8 cellular contexts compared by ENCODE assay signal in genomic region chr17:13017623-13018462, GRCh38. TPM values are rescaled to one million over a fixed set of nuclear protein-coding genes. Genes with fewer than 3 reads are reported as not detected.
DNase-seq lines count a peak whose midpoint lies in the region; ATAC-seq, FAIRE-seq and TF ChIP-seq lines count a peak whose summit lies in the region.

ELAC2 (minus strand) TSS chr17:13018027; CDS start chr17:13017947, 80 bp downstream.

- H3K9ac ChIP-seq in HUES48 (ENCODE audit: low read depth, low read length) = peak within 1 kb of the TSS; percentile 78
- peak within 1 kb of the TSS; percentile 93 for H3K9ac ChIP-seq in NT2/D1 (ENCODE audit: insufficient read length, low read depth)
- peak within 1 kb of the TSS; percentile 74 to 82 (median 79) for H3K9ac ChIP-seq in H1 (replicated peaks in 1 of 4; ENCODE audit: extremely low read depth in 1 of 4, low read depth in 3 of 4, low read length in 3 of 4)

- H3K36me3 ChIP-seq in HUES48 (ENCODE audit: control insufficient read depth, insufficient read depth, low read length) = peaks cover 40% of the 10 kb centered on the region
- H3K36me3 ChIP-seq in NT2/D1 (ENCODE audit: insufficient read depth, insufficient read length, low read length) = peaks cover 40% of the 10 kb centered on the region
- H3K36me3 ChIP-seq in H1 (ENCODE audit: control insufficient read depth in 2 of 4, insufficient read depth in 4 of 4, low read length in 3 of 4) = peaks cover 19 to 36% (median 31%) of the 10 kb centered on the region in 4 experiments

- FAIRE-seq in H1 (lab: Jason Lieb, UNC) = peak; percentile 96

- no peak within 1 kb of the TSS for H2BK15ac ChIP-seq in H1 (ENCODE audit: low read length)

- peaks cover 0 to 16% of the 10 kb centered on the region in 2 experiments; a peak in 2 of 4 replicates for H3K79me2 ChIP-seq in H1 (ENCODE audit: control insufficient read depth in 1 of 2, insufficient read depth in 2 of 2, low read length in 2 of 2)

- in situ Hi-C loops in Caki2 (cut with HindIII; ENCODE audit: low pct_unique_long_range_greater_than_20kb, low sequenced_read_pairs) = no loop called here

- H3K79me1 ChIP-seq in H1 (ENCODE audit: low read depth, low read length) = no peaks in the 10 kb centered on the region

- H3K27ac Mint-ChIP-seq in activated CD8-positive, alpha-beta memory T cell treated with anti-CD3 and anti-CD28 coated beads, Interleukin-2, amount 10 ng/mL, durations not matched to agents 7 days and 5 days = peak within 1 kb of the TSS; percentile 95
- peak within 1 kb of the TSS; percentile 92 for H3K27ac Mint-ChIP-seq in memory B cell

- H4K91ac ChIP-seq in H1 (replicated peaks; ENCODE audit: insufficient read length, low read length) = peak within 1 kb of the TSS; percentile 68

- H3K4me3 ChIP-seq in HUES48 (ENCODE audit: low read depth, low read length) = peak within 1 kb of the TSS; percentile 95
- peak within 1 kb of the TSS; percentile 91 for H3K4me3 ChIP-seq in NT2/D1 (ENCODE audit: insufficient read length, low read depth)
- H3K4me3 ChIP-seq in H1 (ENCODE audit: extremely low read depth in 1 of 4, insufficient read depth in 2 of 4, low read depth in 3 of 4, low read length in 4 of 4) = peak within 1 kb of the TSS; percentile 74 to 94 (median 88)

- H4K8ac ChIP-seq in H1 (ENCODE audit: extremely low read depth, insufficient read depth, low read length) = peak within 1 kb of the TSS; percentile 92

- peak within 1 kb of the TSS; percentile 76 for H2BK5ac ChIP-seq in H1 (ENCODE audit: low read depth, low read length)

- peak; percentile 86 to 95 for TF ChIP-seq POLR2A in H1 (IDR thresholded peaks at IDR 0.05; ENCODE audit: control extremely low read depth in 1 of 2, low read depth in 2 of 2, low read length in 2 of 2)

- H3K18ac ChIP-seq in H1 (ENCODE audit: extremely low read depth, low read length) = no peak within 1 kb of the TSS

- peak within 1 kb of the TSS; percentile 69 to 94 for H3K4me2 ChIP-seq in H1 (ENCODE audit: insufficient read depth in 1 of 2, low read depth in 2 of 2, low read length in 2 of 2)

- peaks cover 30% of the 10 kb centered on the region for H3K4me1 Mint-ChIP-seq in activated CD8-positive, alpha-beta memory T cell treated with anti-CD3 and anti-CD28 coated beads, Interleukin-2, amount 10 ng/mL, durations not matched to agents 7 days and 5 days
- peaks cover 18% of the 10 kb centered on the region for H3K4me1 Mint-ChIP-seq in memory B cell

- no peak within 1 kb of the TSS for H2BK20ac ChIP-seq in H1 (ENCODE audit: low read length)

- CTCF ChIA-PET in activated CD8-positive, alpha-beta memory T cell treated with anti-CD3 and anti-CD28 coated beads, Interleukin-2, amount 10 ng/mL, durations not matched to agents 7 days and 5 days (lab: Charles Lee) = interaction anchor here (0.7 to 5.9 kb wide), 6 partner anchors 9 to 1284 kb away, joined by 3 to 84 read pairs (median 8); no protein-coding TSS in a partner anchor
- CTCF ChIA-PET in H1 (lab: Charles Lee; ENCODE audit: partially characterized antibody) = interaction anchor here (1.0 to 5.0 kb wide), 4 partner anchors 13 to 44 kb away, joined by 3 to 45 read pairs (median 8); no protein-coding TSS in a partner anchor

- H3K27me3 ChIP-seq in HUES48 (ENCODE audit: control insufficient read depth, insufficient read depth, low read length) (no peaks in the 10 kb centered on the region), NT2/D1 (ENCODE audit: insufficient read depth, insufficient read length) (no peaks in the 10 kb centered on the region), H1 (replicated peaks in 1 of 4; ENCODE audit: control insufficient read depth in 3 of 4, extremely low read depth in 1 of 4, insufficient read depth in 3 of 4, low read length in 3 of 4) (no peaks in the 10 kb centered on the region)

- peaks cover 33% of the 10 kb centered on the region for H3K36me3 Mint-ChIP-seq in activated CD8-positive, alpha-beta memory T cell treated with anti-CD3 and anti-CD28 coated beads, Interleukin-2, amount 10 ng/mL, durations not matched to agents 7 days and 5 days
- H3K36me3 Mint-ChIP-seq in memory B cell = peaks cover 14% of the 10 kb centered on the region

- H4K5ac ChIP-seq in H1 (ENCODE audit: insufficient read length, low read depth, low read length) = peak within 1 kb of the TSS; percentile 4

- H3K23me2 ChIP-seq in H1 (ENCODE audit: low read depth, low read length) = peaks cover 7% of the 10 kb centered on the region; the same call in 1 of the 2 replicates

- H3K14ac ChIP-seq in H1 (ENCODE audit: insufficient read length) = no peak within 1 kb of the TSS

- no peak within 1 kb of the TSS for H3K23ac ChIP-seq in H1 (ENCODE audit: insufficient read length)

- H2AFZ ChIP-seq in H1 (ENCODE audit: low read length) = peak within 1 kb of the TSS; percentile 93

- H3K27ac ChIP-seq in HUES48 (ENCODE audit: low read depth, low read length) (peak within 1 kb of the TSS; percentile 94), H1 (ENCODE audit: low read depth, low read length) (peak within 1 kb of the TSS; percentile 63; the same call in 1 of the 2 replicates)

- TF ChIP-seq RAD21 in H1 (IDR thresholded peaks at IDR 0.05 in 1 of 2, conservative IDR thresholded peaks at IDR 0.05 in 1 of 2; ENCODE audit: low read depth in 2 of 2, low read length in 2 of 2) = no peak

- POLR2A ChIA-PET in H1 (lab: Charles Lee; ENCODE audit: partially characterized antibody) = interaction anchor here (0.6 to 2.4 kb wide), 11 partner anchors 9 to 270 kb away, joined by 3 to 7 read pairs (median 4); no protein-coding TSS in a partner anchor

- no peak within 1 kb of the TSS for H2AK5ac ChIP-seq in H1 (ENCODE audit: low read depth, low read length)

- peak within 1 kb of the TSS; percentile 34 for H3K56ac ChIP-seq in H1 (replicated peaks; ENCODE audit: insufficient read length, low read depth, low read length)

- H2BK12ac ChIP-seq in H1 (ENCODE audit: low read depth, low read length) = no peak within 1 kb of the TSS

- peak within 1 kb of the TSS; percentile 93 for H3K4ac ChIP-seq in H1 (replicated peaks; ENCODE audit: insufficient read length, low read depth, low read length)

- TF ChIP-seq EP300 in H1 (IDR thresholded peaks at IDR 0.05; ENCODE audit: borderline replicate concordance in 1 of 2, low read depth in 2 of 2, low read length in 2 of 2) = no peak

- H3K4me1 ChIP-seq in HUES48 (ENCODE audit: control insufficient read depth, insufficient read depth, low read length) (peaks cover 6% of the 10 kb centered on the region; the same call in 1 of the 2 replicates), NT2/D1 (ENCODE audit: insufficient read depth, insufficient read length) (no peaks in the 10 kb centered on the region), H1 (replicated peaks in 1 of 4; ENCODE audit: control insufficient read depth in 3 of 4, insufficient read depth in 4 of 4, low read length in 3 of 4) (peaks cover 0 to 3% (median under 1%) of the 10 kb centered on the region in 4 experiments; a peak in 2 of 7 replicates)

- H3K4me3 Mint-ChIP-seq in activated CD8-positive, alpha-beta memory T cell treated with anti-CD3 and anti-CD28 coated beads, Interleukin-2, amount 10 ng/mL, durations not matched to agents 7 days and 5 days = peak within 1 kb of the TSS; percentile 94
- peak within 1 kb of the TSS; percentile 98 for H3K4me3 Mint-ChIP-seq in memory B cell

- ATAC-seq in GM21390 (IDR thresholded peaks at IDR 0.05; ENCODE audit: unreplicated experiment) = peak; percentile 96
- ATAC-seq in activated CD8-positive, alpha-beta memory T cell treated with anti-CD3 and anti-CD28 coated beads, Interleukin-2, amount 10 ng/mL, durations not matched to agents 7 days and 5 days = peak; percentile 100
- peak; percentile 97 for ATAC-seq in memory B cell (ENCODE audit: low read depth)

- peaks cover 2% of the 10 kb centered on the region in 2 experiments for H4K20me1 ChIP-seq in H1 (replicated peaks in 1 of 2; ENCODE audit: control insufficient read depth in 1 of 2, insufficient read depth in 2 of 2, low read length in 2 of 2)

- no peaks in the 10 kb centered on the region for H3K9me3 Mint-ChIP-seq in activated CD8-positive, alpha-beta memory T cell treated with anti-CD3 and anti-CD28 coated beads, Interleukin-2, amount 10 ng/mL, durations not matched to agents 7 days and 5 days (ENCODE audit: low read depth)
- H3K9me3 Mint-ChIP-seq in memory B cell = no peaks in the 10 kb centered on the region

- H3K9me3 ChIP-seq in HUES48 (ENCODE audit: control insufficient read depth, insufficient read depth, low read length) = no peaks in the 10 kb centered on the region
- no peaks in the 10 kb centered on the region for H3K9me3 ChIP-seq in NT2/D1 (ENCODE audit: insufficient read depth, low read length)
- no peaks in the 10 kb centered on the region for H3K9me3 ChIP-seq in H1 (ENCODE audit: insufficient read depth in 2 of 2, low read depth in 1 of 2, low read length in 1 of 2)

- no peak within 1 kb of the TSS for H2BK120ac ChIP-seq in H1 (replicated peaks; ENCODE audit: low read depth, low read length)

- no peak for TF ChIP-seq CTCF in H1 (IDR thresholded peaks at IDR 0.05; ENCODE audit: control extremely low read depth in 1 of 3, insufficient read depth in 1 of 3, low read depth in 1 of 3, low read length in 3 of 3)

- 1% methylated on average over 60 of the region's 80 CpGs; no CpG with 5 or more reads in 1 of the 2 experiments for WGBS in H1 (ENCODE audit: extremely low coverage in 1 of 2, insufficient coverage in 1 of 2, insufficient read length in 1 of 2, insufficient replicate concordance in 2 of 2, low coverage in 1 of 2, low lambda C conversion rate in 2 of 2, missing lambda C conversion rate in 1 of 2), 2 experiments

- DNase-seq in Caki2 (ENCODE audit: low read depth) (peak; percentile 97), NT2/D1 (ENCODE audit: low read depth, low spot score) (peak; percentile 89), H1 (ENCODE audit: low read depth in 1 of 2, low spot score in 2 of 2) (peak; percentile 92 to 95), memory B cell (ENCODE audit: low spot score in 2 of 2) (peak; percentile 92 to 94)
- peak; percentile 97 for DNase-seq in activated CD8-positive, alpha-beta memory T cell treated with anti-CD3 and anti-CD28 coated beads, Interleukin-2, amount 10 ng/mL, durations not matched to agents 7 days and 5 days
- DNase-seq in stimulated activated CD8-positive, alpha-beta memory T cell treated with anti-CD3 and anti-CD28 coated beads, Interleukin-12 subunit alpha, Interleukin-12 subunit beta, amount 100 ng/mL, for 24 hours (ENCODE audit: extremely low read depth) = peak; percentile 89

- no peaks in the 10 kb centered on the region for H3K27me3 Mint-ChIP-seq in activated CD8-positive, alpha-beta memory T cell treated with anti-CD3 and anti-CD28 coated beads, Interleukin-2, amount 10 ng/mL, durations not matched to agents 7 days and 5 days
- H3K27me3 Mint-ChIP-seq in memory B cell = no peaks in the 10 kb centered on the region

RNA-seq across cellular contexts. Expression of gene ELAC2, which starts in this region (rescaled TPM):
- 48.0 and 63.7 TPM in 2 replicates for total RNA-seq in Caki2 (2014; rRNA removed; shearing (Covaris generic); ENCODE audit: low replicate concordance)
- total RNA-seq in activated CD8-positive, alpha-beta memory T cell treated with anti-CD3 and anti-CD28 coated beads, Interleukin-2, amount 10 ng/mL, durations not matched to agents 7 days and 5 days = 10 to 100 TPM; 67.1 to 89.0 TPM
- 91.6 and 94.9 TPM in 2 replicates for total RNA-seq in H1 (2021; fragmentation: NEBNext Ultra II Directional; extraction: Animal tissue kit (Norgen Biotek cat#: 25700))
- 126 and 127 TPM in 2 replicates for polyA plus RNA-seq in H1 (2011; rRNA removed)
- 117 TPM for polyA plus RNA-seq in H1 (2011; cell fraction: cytosol; rRNA removed)
- 407 TPM for polyA plus RNA-seq in H1 (2011; cell fraction: nucleus; rRNA removed)
- 76.2 to 98.4 TPM (median 90.2 TPM) in 4 replicates for polyA plus RNA-seq in H1 (2012, experiment 1 of 2)
- polyA plus RNA-seq in H1 (2012, experiment 2 of 2) = 66.2 TPM
- 92.9 TPM for polyA plus RNA-seq in H1 (2013, experiment 1 of 2)
- 78.1 TPM for polyA plus RNA-seq in H1 (2013, experiment 2 of 2)
- polyA minus RNA-seq in H1 (2011; rRNA and poly(A)+ RNA removed) = 244 and 256 TPM in 2 replicates
- polyA minus RNA-seq in H1 (2011; cell fraction: cytosol; rRNA and poly(A)+ RNA removed) = 73.7 TPM
- 135 TPM for polyA minus RNA-seq in H1 (2011; cell fraction: nucleus; rRNA and poly(A)+ RNA removed)

Comparison
In these comparisons a context has a peak if more than half of its experiments do, and no peak if none do; other contexts are left out.
1. Peak in every context shown above with its lines: DNase-seq, ATAC-seq, H3K4me3 ChIP-seq and H3K27ac ChIP-seq.